In the genomic region with DNA sequence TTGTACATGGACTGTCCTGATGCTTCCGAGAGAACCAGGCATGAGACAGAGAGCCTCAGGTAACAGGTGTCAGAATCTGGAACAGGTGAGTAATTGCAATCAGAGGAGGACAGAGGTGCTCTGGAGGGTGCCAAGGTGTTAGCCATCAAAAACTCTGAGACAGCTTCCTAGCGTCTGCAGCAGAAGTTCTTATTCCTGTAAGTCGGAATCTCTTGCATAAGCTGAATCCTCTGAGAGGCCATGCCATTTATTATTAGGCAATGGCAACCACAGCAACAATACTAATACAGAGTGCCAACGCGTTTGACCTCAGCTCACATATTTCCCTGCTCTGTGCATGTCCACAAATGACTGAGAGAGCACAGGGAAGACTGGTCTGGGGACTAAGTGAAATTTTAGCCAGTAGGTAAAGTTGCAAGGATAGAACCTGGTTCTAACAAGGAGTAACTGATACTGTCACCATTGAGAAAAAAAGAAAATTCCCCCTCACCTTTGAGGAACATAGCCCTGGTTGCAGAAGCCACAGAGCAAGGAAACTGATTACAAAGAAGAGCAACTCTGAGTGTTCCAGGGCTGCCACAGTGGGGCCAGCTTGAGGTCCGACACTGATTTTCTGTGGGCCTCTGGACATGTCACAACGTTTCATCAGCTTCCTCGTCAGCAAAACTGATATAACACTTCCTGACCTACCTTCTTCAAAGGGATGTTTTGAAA, we compare ENCODE assay signal across 1 cellular context.
TF ChIP-seq lines count a peak whose summit lies in the region.

No MANE protein-coding gene starts in this region.

TF ChIP-seq in K562, 482 proteins besides CTCF, POLR2A, EP300 and RAD21 (continued from another document and continues in another):
- TF ChIP-seq ZNF318 (IDR thresholded peaks at IDR 0.05; ENCODE audit: borderline replicate concordance in 1 of 2, low read depth in 1 of 2) (0 out of 4 replicates have a peak, but pooled peaks of 1 of the 2 experiments have one; percentile 16), ZBTB17 (CRISPR knock-in tag; IDR thresholded peaks at IDR 0.05) (0 out of 2 replicates have a peak, but pooled peaks have one; percentile 16), ZEB2 (IDR thresholded peaks at IDR 0.05) (0 out of 2 replicates have a peak, but pooled peaks have one; percentile 24), PRMT5 (CRISPR knock-in tag; IDR thresholded peaks at IDR 0.05) (no peak), ZNF384 (IDR thresholded peaks at IDR 0.05; ENCODE audit: low read depth, low read length) (no peak), ZFPM2 (CRISPR knock-in tag; IDR thresholded peaks at IDR 0.05) (no peak), POLR2H (tag; IDR thresholded peaks at IDR 0.05; ENCODE audit: low read depth) (peak; percentile 81), HDAC2 (IDR thresholded peaks at IDR 0.05) (peak; percentile 64; the same call in 1 of the 2 replicates), WHSC1 (IDR thresholded peaks at IDR 0.05; ENCODE audit: low read length) (no peak), RERE (CRISPR knock-in tag; IDR thresholded peaks at IDR 0.05; ENCODE audit: borderline replicate concordance) (no peak), RCOR1 (IDR thresholded peaks at IDR 0.05; ENCODE audit: borderline replicate concordance in 1 of 2, low read depth in 2 of 2, low read length in 2 of 2) (peak in 1 of 2 experiments; percentile 98; a peak in 2 of 4 replicates), NRF1 (conservative IDR thresholded peaks at IDR 0.05 in 1 of 2, IDR thresholded peaks at IDR 0.05 in 1 of 2) (no peak), ELK1 (CRISPR knock-in tag; IDR thresholded peaks at IDR 0.05) (no peak), ZNF324 (CRISPR knock-in tag; IDR thresholded peaks at IDR 0.05) (no peak), ETV5 (CRISPR knock-in tag; IDR thresholded peaks at IDR 0.05; ENCODE audit: low read depth) (no peak), HDAC3 (IDR thresholded peaks at IDR 0.05; ENCODE audit: borderline replicate concordance, partially characterized antibody) (no peak), ZFP30 (CRISPR knock-in tag; IDR thresholded peaks at IDR 0.05; ENCODE audit: borderline replicate concordance) (no peak), TRIM24 (IDR thresholded peaks at IDR 0.05) (peak; percentile 51 to 73; a peak in 1 of 4 replicates), BDP1 (IDR thresholded peaks at IDR 0.05; ENCODE audit: insufficient read depth, insufficient read length) (no peak), E2F3 (CRISPR knock-in tag; IDR thresholded peaks at IDR 0.05) (0 out of 2 replicates have a peak, but pooled peaks have one; percentile 32), CAMTA2 (CRISPR knock-in tag; conservative IDR thresholded peaks at IDR 0.05) (no peak)
- TF ChIP-seq, protein P1, sequence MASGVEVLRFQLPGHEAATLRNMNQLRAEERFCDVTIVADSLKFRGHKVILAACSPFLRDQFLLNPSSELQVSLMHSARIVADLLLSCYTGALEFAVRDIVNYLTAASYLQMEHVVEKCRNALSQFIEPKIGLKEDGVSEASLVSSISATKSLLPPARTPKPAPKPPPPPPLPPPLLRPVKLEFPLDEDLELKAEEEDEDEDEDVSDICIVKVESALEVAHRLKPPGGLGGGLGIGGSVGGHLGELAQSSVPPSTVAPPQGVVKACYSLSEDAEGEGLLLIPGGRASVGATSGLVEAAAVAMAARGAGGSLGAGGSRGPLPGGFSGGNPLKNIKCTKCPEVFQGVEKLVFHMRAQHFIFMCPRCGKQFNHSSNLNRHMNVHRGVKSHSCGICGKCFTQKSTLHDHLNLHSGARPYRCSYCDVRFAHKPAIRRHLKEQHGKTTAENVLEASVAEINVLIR (CRISPR knock-in tag; IDR thresholded peaks at IDR 0.05): peak; percentile 42; the same call in 1 of the 2 replicates
- TF ChIP-seq, protein P2, sequence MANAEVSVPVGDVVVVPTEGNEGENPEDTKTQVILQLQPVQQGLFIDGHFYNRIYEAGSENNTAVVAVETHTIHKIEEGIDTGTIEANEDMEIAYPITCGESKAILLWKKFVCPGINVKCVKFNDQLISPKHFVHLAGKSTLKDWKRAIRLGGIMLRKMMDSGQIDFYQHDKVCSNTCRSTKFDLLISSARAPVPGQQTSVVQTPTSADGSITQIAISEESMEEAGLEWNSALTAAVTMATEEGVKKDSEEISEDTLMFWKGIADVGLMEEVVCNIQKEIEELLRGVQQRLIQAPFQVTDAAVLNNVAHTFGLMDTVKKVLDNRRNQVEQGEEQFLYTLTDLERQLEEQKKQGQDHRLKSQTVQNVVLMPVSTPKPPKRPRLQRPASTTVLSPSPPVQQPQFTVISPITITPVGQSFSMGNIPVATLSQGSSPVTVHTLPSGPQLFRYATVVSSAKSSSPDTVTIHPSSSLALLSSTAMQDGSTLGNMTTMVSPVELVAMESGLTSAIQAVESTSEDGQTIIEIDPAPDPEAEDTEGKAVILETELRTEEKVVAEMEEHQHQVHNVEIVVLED (CRISPR knock-in tag; IDR thresholded peaks at IDR 0.05): 0 out of 2 replicates have a peak, but pooled peaks have one; percentile 36
- TF ChIP-seq, protein P3, sequence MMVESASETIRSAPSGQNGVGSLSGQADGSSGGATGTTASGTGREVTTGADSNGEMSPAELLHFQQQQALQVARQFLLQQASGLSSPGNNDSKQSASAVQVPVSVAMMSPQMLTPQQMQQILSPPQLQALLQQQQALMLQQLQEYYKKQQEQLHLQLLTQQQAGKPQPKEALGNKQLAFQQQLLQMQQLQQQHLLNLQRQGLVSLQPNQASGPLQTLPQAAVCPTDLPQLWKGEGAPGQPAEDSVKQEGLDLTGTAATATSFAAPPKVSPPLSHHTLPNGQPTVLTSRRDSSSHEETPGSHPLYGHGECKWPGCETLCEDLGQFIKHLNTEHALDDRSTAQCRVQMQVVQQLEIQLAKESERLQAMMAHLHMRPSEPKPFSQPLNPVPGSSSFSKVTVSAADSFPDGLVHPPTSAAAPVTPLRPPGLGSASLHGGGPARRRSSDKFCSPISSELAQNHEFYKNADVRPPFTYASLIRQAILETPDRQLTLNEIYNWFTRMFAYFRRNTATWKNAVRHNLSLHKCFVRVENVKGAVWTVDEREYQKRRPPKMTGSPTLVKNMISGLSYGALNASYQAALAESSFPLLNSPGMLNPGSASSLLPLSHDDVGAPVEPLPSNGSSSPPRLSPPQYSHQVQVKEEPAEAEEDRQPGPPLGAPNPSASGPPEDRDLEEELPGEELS (CRISPR knock-in tag; IDR thresholded peaks at IDR 0.05; ENCODE audit: borderline replicate concordance): no peak
- TF ChIP-seq, protein P4, sequence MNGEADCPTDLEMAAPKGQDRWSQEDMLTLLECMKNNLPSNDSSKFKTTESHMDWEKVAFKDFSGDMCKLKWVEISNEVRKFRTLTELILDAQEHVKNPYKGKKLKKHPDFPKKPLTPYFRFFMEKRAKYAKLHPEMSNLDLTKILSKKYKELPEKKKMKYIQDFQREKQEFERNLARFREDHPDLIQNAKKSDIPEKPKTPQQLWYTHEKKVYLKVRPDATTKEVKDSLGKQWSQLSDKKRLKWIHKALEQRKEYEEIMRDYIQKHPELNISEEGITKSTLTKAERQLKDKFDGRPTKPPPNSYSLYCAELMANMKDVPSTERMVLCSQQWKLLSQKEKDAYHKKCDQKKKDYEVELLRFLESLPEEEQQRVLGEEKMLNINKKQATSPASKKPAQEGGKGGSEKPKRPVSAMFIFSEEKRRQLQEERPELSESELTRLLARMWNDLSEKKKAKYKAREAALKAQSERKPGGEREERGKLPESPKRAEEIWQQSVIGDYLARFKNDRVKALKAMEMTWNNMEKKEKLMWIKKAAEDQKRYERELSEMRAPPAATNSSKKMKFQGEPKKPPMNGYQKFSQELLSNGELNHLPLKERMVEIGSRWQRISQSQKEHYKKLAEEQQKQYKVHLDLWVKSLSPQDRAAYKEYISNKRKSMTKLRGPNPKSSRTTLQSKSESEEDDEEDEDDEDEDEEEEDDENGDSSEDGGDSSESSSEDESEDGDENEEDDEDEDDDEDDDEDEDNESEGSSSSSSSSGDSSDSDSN (IDR thresholded peaks at IDR 0.05; ENCODE audit: borderline replicate concordance in 1 of 2, low read depth in 2 of 2, low read length in 2 of 2): 0 out of 4 replicates have a peak, but pooled peaks of 1 of the 2 experiments have one; percentile 35
